Comparison of ENCODE assay signal across 10 cellular contexts in genomic region chr7:151166629-151167196, GRCh38. TPM values are rescaled to one million over a fixed set of nuclear protein-coding genes. Genes with fewer than 3 reads are reported as not detected.
DNase-seq lines count a peak whose midpoint lies in the region; ATAC-seq and TF ChIP-seq lines count a peak whose summit lies in the region.
"Had no signal": no experiment of that assay in that cellular context is flagged by ENCODE, and none has a peak within 500 bp of the region (broad histone marks: within the 10 kb centered on the region; RNA-seq: fewer than 3 reads in every experiment).

No MANE protein-coding gene starts in this region.

- H3K27me3 ChIP-seq in BLaER1 treated with 17β-estradiol and CSF1 and Interleukin-3, amounts not matched to agents 10 nM and 100 nM, result peaks cover 77 to 96% (median 88%) of the 10 kb centered on the region in 11 experiments
- H3K27me3 ChIP-seq in HUES6 (ENCODE audit: control insufficient read depth, insufficient read depth, low read length), result peaks cover 99% of the 10 kb centered on the region

- peaks cover 5 to 17% (median 12%) of the 10 kb centered on the region in 10 experiments; a peak in 15 of 20 replicates for H3K4me1 ChIP-seq in BLaER1 treated with 17β-estradiol and CSF1 and Interleukin-3, amounts not matched to agents 10 nM and 100 nM
- H3K4me1 ChIP-seq in HUES6 (ENCODE audit: control insufficient read depth, insufficient read depth, low read length), result peaks cover 8% of the 10 kb centered on the region; the same call in 1 of the 2 replicates

- H4K20me1 ChIP-seq in BLaER1 treated with 17β-estradiol and CSF1 and Interleukin-3, amounts not matched to agents 10 nM and 100 nM, result peaks cover 0 to 29% (median 18%) of the 10 kb centered on the region in 11 experiments; a peak in 11 of 22 replicates

- H3K9me3 Mint-ChIP-seq in osteocyte (ENCODE audit: unreplicated experiment), result no peaks in the 10 kb centered on the region

- no peaks in the 10 kb centered on the region for H3K36me3 ChIP-seq in BLaER1 treated with 17β-estradiol and CSF1 and Interleukin-3, amounts not matched to agents 10 nM and 100 nM
- no peaks in the 10 kb centered on the region for H3K36me3 ChIP-seq in HUES6 (ENCODE audit: control insufficient read depth, insufficient read depth, low read length)

- no peaks in the 10 kb centered on the region for H3K4me1 Mint-ChIP-seq in osteocyte (ENCODE audit: unreplicated experiment)

- H3K27ac ChIP-seq in BLaER1 treated with 17β-estradiol and CSF1 and Interleukin-3, amounts not matched to agents 10 nM and 100 nM, result no peak overlapping the region
- no peak overlapping the region for H3K27ac ChIP-seq in HUES6 (ENCODE audit: low read depth, low read length)

- peak overlapping the region; percentile 52 to 83 (median 65); a peak in 19 of 22 replicates for H3K4me2 ChIP-seq in BLaER1 treated with 17β-estradiol and CSF1 and Interleukin-3, amounts not matched to agents 10 nM and 100 nM

- ATAC-seq in esophagus mucosa (peak; percentile 13), GM21723 (IDR thresholded peaks at IDR 0.05; ENCODE audit: unreplicated experiment) (no peak), HG03097 (IDR thresholded peaks at IDR 0.05; ENCODE audit: low FRiP score, unreplicated experiment) (no peak)

- H3K4me3 ChIP-seq in BLaER1 treated with 17β-estradiol and CSF1 and Interleukin-3, amounts not matched to agents 10 nM and 100 nM, result peak overlapping the region; percentile 38 to 61 (median 46); a peak in 14 of 20 replicates
- peak overlapping the region; percentile 73 for H3K4me3 ChIP-seq in HUES6 (ENCODE audit: low read depth, low read length)
- H3K4me3 ChIP-seq: K562 had no signal

- H3K27ac Mint-ChIP-seq in osteocyte (ENCODE audit: unreplicated experiment), result no peak overlapping the region

- H3K9ac ChIP-seq in BLaER1 treated with 17β-estradiol and CSF1 and Interleukin-3, amounts not matched to agents 10 nM and 100 nM, result no peak overlapping the region
- no peak overlapping the region for H3K9ac ChIP-seq in HUES6 (ENCODE audit: low read length)

- no peak for TF ChIP-seq CTCF in osteocyte (IDR thresholded peaks at IDR 0.05)

- no peaks in the 10 kb centered on the region for H3K36me3 Mint-ChIP-seq in osteocyte (ENCODE audit: unreplicated experiment)

- DNase-seq in osteocyte (ENCODE audit: extremely low spot score, unreplicated experiment) (no peak), NCI-H82 treated with DMSO at 0.1 percent for 48 hours (lab: John Stamatoyannopoulos, UW; ENCODE audit: unreplicated experiment) (no peak), ureter (ENCODE audit: low spot score) (no peak)
- DNase-seq: SHP77 treated with DMSO at 0.1 percent for 48 hours had no signal

- peaks cover 33% of the 10 kb centered on the region for H3K27me3 Mint-ChIP-seq in osteocyte (ENCODE audit: unreplicated experiment)

- peak overlapping the region; percentile 51 for H3K4me3 Mint-ChIP-seq in osteocyte (ENCODE audit: unreplicated experiment)

- peaks cover 0 to 4% (median 0%) of the 10 kb centered on the region in 11 experiments; a peak in 2 of 22 replicates for H3K9me3 ChIP-seq in BLaER1 treated with 17β-estradiol and CSF1 and Interleukin-3, amounts not matched to agents 10 nM and 100 nM (replicated peaks in 1 of 11)
- no peaks in the 10 kb centered on the region for H3K9me3 ChIP-seq in HUES6 (ENCODE audit: control insufficient read depth, insufficient read depth, low read depth, low read length)

RNA-seq across cellular contexts. Expression of gene GBX1, which starts 0.8 kb away (rescaled TPM):
- total RNA-seq in esophagus mucosa (not detected), osteocyte (not detected in 2 replicates), ureter (not detected)
- total RNA-seq: K562 had no signal

RNA-seq across cellular contexts. Expression of gene ASB10, which starts 20.3 kb away (rescaled TPM):
- total RNA-seq in esophagus mucosa (not detected), osteocyte (not detected in 2 replicates), ureter (not detected)
- total RNA-seq: K562 had no signal

RNA-seq across cellular contexts. Expression of gene H2BK1, which starts 43.6 kb away (rescaled TPM):
- total RNA-seq in esophagus mucosa (not detected), osteocyte (1.1 TPM in 1 of 2 replicates, not detected in the other), ureter (not detected)
- total RNA-seq: K562 had no signal
